In genomic region chr16:84278968-84279367, GRCh38 we compare ENCODE assay signal across 25 cellular contexts. TPM values are rescaled to one million over a fixed set of nuclear protein-coding genes. Genes with fewer than 3 reads are reported as not detected.
DNase-seq lines count a peak whose midpoint lies in the region; ATAC-seq and TF ChIP-seq lines count a peak whose summit lies in the region.
"Had no signal": no experiment of that assay in that cellular context is flagged by ENCODE, and none has a peak within 500 bp of the region (broad histone marks: within the 10 kb centered on the region; RNA-seq: fewer than 3 reads in every experiment).

No MANE protein-coding gene starts in this region.

- no peak overlapping the region for H3K14ac ChIP-seq in neuronal stem cell (ENCODE audit: low read length)

- no peak for TF ChIP-seq CTCF in GM20000 (IDR thresholded peaks at IDR 0.05; ENCODE audit: extremely low read depth, missing control alignments)

- no peak overlapping the region for H2BK5ac ChIP-seq in neuronal stem cell (ENCODE audit: low read length)

- H3K4me1 Mint-ChIP-seq in effector memory CD8-positive, alpha-beta T cell (ENCODE audit: low read depth in 2 of 2), result no peaks in the 10 kb centered on the region
- H3K4me1 Mint-ChIP-seq in immature natural killer cell, result no peaks in the 10 kb centered on the region
- H3K4me1 Mint-ChIP-seq: activated naive CD4-positive, alpha-beta T cell treated with anti-CD3 and anti-CD28 coated beads, Interleukin-2, amount 10 ng/mL, durations not matched to agents 7 days and 5 days had no signal

- H2AFZ ChIP-seq in neuronal stem cell (ENCODE audit: low read length), result peak overlapping the region; percentile 78

- no CpG with 5 or more reads among the region's 6 CpGs for WGBS in neuronal stem cell (ENCODE audit: extremely low coverage in 2 of 2, insufficient read length in 2 of 2, insufficient replicate concordance in 1 of 2), 2 donors

- H3K9me3 ChIP-seq in NT2/D1 (ENCODE audit: insufficient read depth, low read length), result no peaks in the 10 kb centered on the region
- H3K9me3 ChIP-seq in neuronal stem cell (replicated peaks in 1 of 2; ENCODE audit: control insufficient read depth in 2 of 2, insufficient read depth in 1 of 2, low read depth in 1 of 2, low read length in 2 of 2), result no peaks in the 10 kb centered on the region
- H3K9me3 ChIP-seq: left lung, mucosa of descending colon, SK-N-SH had no signal

- DNase-seq in H7 (peak; percentile 64), NT2/D1 (ENCODE audit: low read depth, low spot score) (peak; percentile 28), head of caudate nucleus (peak in 39 of 42 donors; percentile 24 to 81 (median 57)), neuronal stem cell (ENCODE audit: low spot score) (peak; percentile 46), GM20000 (ENCODE audit: low spot score) (no peak), Right ventricle myocardium superior (no peak), immature natural killer cell (no peak)
- DNase-seq in effector memory CD8-positive, alpha-beta T cell, result no peak
- DNase-seq: activated CD8-positive, alpha-beta memory T cell treated with anti-CD3 and anti-CD28 coated beads for 24 hours; activated naive CD4-positive, alpha-beta T cell treated with anti-CD3 and anti-CD28 coated beads, Interleukin-2, amount 10 ng/mL, durations not matched to agents 7 days and 5 days; activated T-cell treated with anti-CD3 and anti-CD28 coated beads, Interleukin-2, amount 50 U/mL, for 48 hours; DND-41; left lung; mucosa of descending colon; NCI-H2107; NCI-H774; SK-N-SH; stimulated activated CD4-positive, alpha-beta T cell treated with anti-CD3 and anti-CD28 coated beads, Interleukin-2, amount 100 ng/mL, for 24 hours; stimulated activated naive CD8-positive, alpha-beta T cell treated with anti-CD3 and anti-CD28 coated beads, Interleukin-15, Interleukin-2, amounts not matched to agents 100 U/mL and 50 U/mL, for 24 hours; trophoblast cell had no signal

- intact Hi-C loops in head of caudate nucleus (cut with DNase I) (loop anchor here (5.0 kb wide), 1 partner anchor 128 kb away; no protein-coding TSS in a partner anchor), Right ventricle myocardium superior (cut with DNase I) (loop anchor here (5.0 kb wide), 1 partner anchor 203 kb away; no protein-coding TSS in a partner anchor)

- H3K36me3 ChIP-seq in H7 (replicated peaks; ENCODE audit: control insufficient read depth, insufficient read depth, low read length) (no peaks in the 10 kb centered on the region), NT2/D1 (ENCODE audit: insufficient read depth, insufficient read length, low read length) (no peaks in the 10 kb centered on the region), neuronal stem cell (replicated peaks in 1 of 2; ENCODE audit: control insufficient read depth in 2 of 2, insufficient read depth in 2 of 2, low read length in 2 of 2) (no peaks in the 10 kb centered on the region)
- H3K36me3 ChIP-seq: left lung had no signal

- H3K36me3 Mint-ChIP-seq in effector memory CD8-positive, alpha-beta T cell (ENCODE audit: insufficient read depth), result no peaks in the 10 kb centered on the region
- no peaks in the 10 kb centered on the region for H3K36me3 Mint-ChIP-seq in immature natural killer cell
- H3K36me3 Mint-ChIP-seq: activated naive CD4-positive, alpha-beta T cell treated with anti-CD3 and anti-CD28 coated beads, Interleukin-2, amount 10 ng/mL, durations not matched to agents 7 days and 5 days had no signal

- H2BK15ac ChIP-seq in neuronal stem cell (ENCODE audit: low read length), result no peak overlapping the region

- no peak overlapping the region for H2BK120ac ChIP-seq in neuronal stem cell (ENCODE audit: low read depth, low read length)

- no peak overlapping the region for H3K9ac ChIP-seq in NT2/D1 (ENCODE audit: insufficient read length, low read depth)
- no peak overlapping the region for H3K9ac ChIP-seq in neuronal stem cell (ENCODE audit: low read depth, low read length, poor library complexity)
- H3K9ac ChIP-seq: SK-N-SH had no signal

- no peak overlapping the region for H3K23ac ChIP-seq in neuronal stem cell (ENCODE audit: low read depth, low read length, poor library complexity)

- no peak overlapping the region for H2BK12ac ChIP-seq in neuronal stem cell (ENCODE audit: low read length)

- no peak overlapping the region for H3K4me2 ChIP-seq in neuronal stem cell (ENCODE audit: insufficient read depth, low read length, poor library complexity, severe bottlenecking)
- H3K4me2 ChIP-seq: SK-N-SH had no signal

- H4K91ac ChIP-seq in neuronal stem cell (ENCODE audit: low read depth, low read length, poor library complexity), result no peak overlapping the region

- H3K79me1 ChIP-seq in neuronal stem cell (ENCODE audit: low read depth, low read length), result no peaks in the 10 kb centered on the region

- peaks cover 9% of the 10 kb centered on the region for H3K4me1 ChIP-seq in NT2/D1 (ENCODE audit: insufficient read depth, insufficient read length)
- H3K4me1 ChIP-seq in neuronal stem cell (ENCODE audit: control insufficient read depth in 2 of 2, insufficient read depth in 1 of 2, low read depth in 1 of 2, low read length in 2 of 2), result peaks cover 8 to 26% of the 10 kb centered on the region in 2 donors

- no peak overlapping the region for H3K4ac ChIP-seq in neuronal stem cell (ENCODE audit: low read length)

- no peak overlapping the region for H3K27ac ChIP-seq in neuronal stem cell (replicated peaks; ENCODE audit: low read length)
- H3K27ac ChIP-seq: left lung had no signal

- no peak overlapping the region for H3K27ac Mint-ChIP-seq in effector memory CD8-positive, alpha-beta T cell
- H3K27ac Mint-ChIP-seq in immature natural killer cell, result no peak overlapping the region
- H3K27ac Mint-ChIP-seq: activated naive CD4-positive, alpha-beta T cell treated with anti-CD3 and anti-CD28 coated beads, Interleukin-2, amount 10 ng/mL, durations not matched to agents 7 days and 5 days had no signal

- H3K4me3 Mint-ChIP-seq in effector memory CD8-positive, alpha-beta T cell, result no peak overlapping the region
- no peak overlapping the region for H3K4me3 Mint-ChIP-seq in immature natural killer cell
- H3K4me3 Mint-ChIP-seq: activated naive CD4-positive, alpha-beta T cell treated with anti-CD3 and anti-CD28 coated beads, Interleukin-2, amount 10 ng/mL, durations not matched to agents 7 days and 5 days had no signal

- peaks cover 36 to 63% of the 10 kb centered on the region in 2 donors for H3K27me3 Mint-ChIP-seq in effector memory CD8-positive, alpha-beta T cell
- H3K27me3 Mint-ChIP-seq in immature natural killer cell (ENCODE audit: low read depth in 3 of 3), result peaks cover 0 to 3% (median 2%) of the 10 kb centered on the region in 3 donors

- H4K8ac ChIP-seq in neuronal stem cell (ENCODE audit: low read depth, low read length), result no peak overlapping the region

- H3K4me3 ChIP-seq in H7 (ENCODE audit: insufficient read depth, low read depth, low read length) (no peak overlapping the region), NT2/D1 (ENCODE audit: insufficient read length, low read depth) (no peak overlapping the region), neuronal stem cell (ENCODE audit: low read length in 2 of 2) (no peak overlapping the region)
- H3K4me3 ChIP-seq: left lung, mucosa of descending colon had no signal

- peak overlapping the region; percentile 84 for H3K18ac ChIP-seq in neuronal stem cell (ENCODE audit: low read length)

- H3K9me3 Mint-ChIP-seq in effector memory CD8-positive, alpha-beta T cell, result no peaks in the 10 kb centered on the region
- H3K9me3 Mint-ChIP-seq in immature natural killer cell, result no peaks in the 10 kb centered on the region
- H3K9me3 Mint-ChIP-seq: activated naive CD4-positive, alpha-beta T cell treated with anti-CD3 and anti-CD28 coated beads, Interleukin-2, amount 10 ng/mL, durations not matched to agents 7 days and 5 days had no signal

- H2AK5ac ChIP-seq in neuronal stem cell (ENCODE audit: low read depth, low read length), result no peak overlapping the region

- H3K27me3 ChIP-seq in H7 (ENCODE audit: control insufficient read depth, insufficient read depth, low read length) (no peaks in the 10 kb centered on the region; the same call in 1 of the 2 replicates), NT2/D1 (ENCODE audit: insufficient read depth, insufficient read length) (no peaks in the 10 kb centered on the region), neuronal stem cell (ENCODE audit: control insufficient read depth in 3 of 3, insufficient read depth in 3 of 3, low read depth in 1 of 3, low read length in 3 of 3) (peaks cover 0 to 5% (median 0%) of the 10 kb centered on the region in 3 experiments)
- H3K27me3 ChIP-seq: left lung had no signal

- no peak for ATAC-seq in effector memory CD8-positive, alpha-beta T cell (replicated peaks)
- ATAC-seq in Right ventricle myocardium superior (ENCODE audit: poor library complexity), result no peak
- ATAC-seq: activated CD4-positive, CD25-positive, alpha-beta regulatory T cell treated with anti-CD3 and anti-CD28 coated beads, Interleukin-2, amount 50 U/mL, for 24 hours; left lung; mucosa of descending colon; stimulated activated naive CD8-positive, alpha-beta T cell treated with anti-CD3 and anti-CD28 coated beads, Interleukin-15, Interleukin-2, amounts not matched to agents 100 U/mL and 50 U/mL, for 24 hours had no signal

RNA-seq across cellular contexts. Expression of gene WFDC1, which starts 15.7 kb away (rescaled TPM):
- 0.59 and 0.97 TPM in 2 replicates for total RNA-seq in H7 (2014; rRNA removed; shearing (Covaris generic))
- 0.13 TPM for polyA plus RNA-seq in neuronal stem cell (2013, experiment 1 of 2)
- 0.14 TPM for polyA plus RNA-seq in neuronal stem cell (2013, experiment 2 of 2)
- total RNA-seq in Right ventricle myocardium superior, result 1.4 TPM
- polyA plus RNA-seq in immature natural killer cell, result not detected
- total RNA-seq: HT-29, osteoblast had no signal

RNA-seq across cellular contexts. Expression of gene KCNG4, which starts 39.2 kb away (rescaled TPM):
- not detected in 2 replicates for total RNA-seq in H7 (2014; rRNA removed; shearing (Covaris generic))
- not detected for polyA plus RNA-seq in neuronal stem cell (2013, experiment 1 of 2)
- polyA plus RNA-seq in neuronal stem cell (2013, experiment 2 of 2), result not detected
- total RNA-seq in Right ventricle myocardium superior, result not detected
- polyA plus RNA-seq in immature natural killer cell, result not detected
- total RNA-seq: astrocyte, cerebellum, HT-29, left lung, mucosa of descending colon, osteoblast had no signal
- polyA plus RNA-seq: SK-N-SH had no signal

Comparison
In these comparisons a context has a peak if more than half of its experiments do, and no peak if none do; other contexts are left out.
1. DNase-seq: peak in H7 (single experiment), NT2/D1 (single experiment), head of caudate nucleus (39 of 42) and neuronal stem cell (single experiment); none in effector memory CD8-positive, alpha-beta T cell (0 of 3), GM20000 (single experiment), Right ventricle myocardium superior (single experiment) and immature natural killer cell (0 of 3).